Comparison of ENCODE assay signal across 8 cellular contexts in the genomic region with DNA sequence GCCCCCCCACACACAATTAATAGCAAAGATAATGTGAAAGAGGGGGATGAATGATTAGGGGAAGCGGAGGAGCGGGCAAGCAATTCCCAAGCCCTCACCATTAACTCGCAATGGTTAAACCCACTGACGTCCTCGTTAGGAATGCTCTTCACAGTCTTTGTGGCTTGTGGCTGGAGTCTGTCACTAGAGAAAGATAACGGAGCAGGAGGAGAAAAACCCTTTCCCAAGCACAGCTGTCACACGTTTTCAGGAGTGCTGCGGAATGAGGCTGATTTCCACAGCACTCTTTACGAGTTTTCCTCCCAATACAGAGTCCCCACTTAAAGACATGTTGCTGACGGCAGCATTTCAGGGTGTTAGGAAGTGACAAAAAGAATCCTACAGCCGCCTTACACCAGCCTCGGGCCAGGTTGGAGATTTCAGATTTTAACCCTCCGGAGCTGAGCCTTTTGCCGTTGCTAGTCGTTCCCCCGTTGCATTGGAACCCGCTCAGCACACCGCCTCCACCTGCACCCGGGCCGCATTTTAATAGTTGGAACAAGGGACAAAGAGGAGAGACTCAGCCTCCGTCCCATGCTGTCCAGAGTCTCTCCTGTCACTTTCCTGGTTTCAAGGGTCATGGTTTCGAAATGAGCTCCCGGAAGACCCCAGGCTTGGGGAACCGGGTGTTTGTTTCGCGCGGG.
A peak's percentile ranks its signal among the peaks of the same experiment; 100 is the strongest.
DNase-seq lines count a peak whose midpoint lies in the region; ATAC-seq and TF ChIP-seq lines count a peak whose summit lies in the region.

No MANE protein-coding gene starts in this region.

- CTCF ChIA-PET in HEK293 (lab: Yijun Ruan, JAX), result interaction anchor here (0.5 to 1.3 kb wide), 3 partner anchors 11 to 430 kb away, joined by 3 to 4 read pairs (median 3); no protein-coding TSS in a partner anchor

- H3K27ac ChIP-seq in HEK293 (ENCODE audit: extremely low read depth, low read depth, low read length) (peak overlapping the region; percentile 56; the same call in 1 of the 2 replicates), substantia nigra (ENCODE audit: low read depth, low read length, poor library complexity, severe bottlenecking) (peak overlapping the region; percentile 92)

- POLR2A ChIA-PET in HEK293 (lab: Yijun Ruan, JAX), result interaction anchor here (0.6 to 1.8 kb wide), 2 partner anchors 92 to 427 kb away, joined by 3 to 11 read pairs; partner anchors contain the start of gene GEMIN8

- TF ChIP-seq CTCF in AG10803 (conservative IDR thresholded peaks at IDR 0.05; ENCODE audit: low read length), result no peak
- no peak for TF ChIP-seq CTCF in HEK293 (tag by site-specific recombination; IDR thresholded peaks at IDR 0.05)
- TF ChIP-seq CTCF in astrocyte of the spinal cord (IDR thresholded peaks at IDR 0.05; ENCODE audit: low read depth, low read length), result no peak
- TF ChIP-seq CTCF in kidney epithelial cell (IDR thresholded peaks at IDR 0.05; ENCODE audit: insufficient read depth, low read length, poor library complexity, severe bottlenecking), result no peak

- H3K4me1 ChIP-seq in HEK293 (ENCODE audit: control insufficient read depth, insufficient read depth, low read length), result peaks cover 11% of the 10 kb centered on the region

- no peaks in the 10 kb centered on the region for H3K9me3 ChIP-seq in HEK293 (ENCODE audit: control insufficient read depth, insufficient read depth, low read depth, low read length)

- ATAC-seq in HG02981 (IDR thresholded peaks at IDR 0.05; ENCODE audit: unreplicated experiment), result no peak

- DNase-seq in AG10803 (ENCODE audit: low read depth), result peak; percentile 15
- peak; percentile 42 for DNase-seq in astrocyte of the spinal cord (ENCODE audit: low read depth, low spot score)
- DNase-seq in kidney epithelial cell (ENCODE audit: low read depth), result peak; percentile 5
- peak in 14 of 49 donors; percentile 2 to 60 (median 18) for DNase-seq in substantia nigra (lab: John Stamatoyannopoulos, UW)
- DNase-seq in activated effector memory CD4-positive, alpha-beta T cell treated with Interleukin-2 at 50 U/mL for 16 hours, result no peak
- no peak for DNase-seq in COLO829 (ENCODE audit: low spot score)

- H3K4me3 ChIP-seq in AG10803 (ENCODE audit: low read length), result peak overlapping the region; percentile 29
- peak overlapping the region; percentile 58 for H3K4me3 ChIP-seq in HEK293 (ENCODE audit: low read depth, low read length)
- peak overlapping the region; percentile 45 for H3K4me3 ChIP-seq in astrocyte of the spinal cord (ENCODE audit: low read depth, low read length)
- H3K4me3 ChIP-seq in kidney epithelial cell (ENCODE audit: low read depth, low read length), result peak overlapping the region; percentile 38

- H3K27me3 ChIP-seq in kidney epithelial cell (ENCODE audit: control insufficient read depth, insufficient read depth, low read length), result peaks cover 36% of the 10 kb centered on the region

- in situ Hi-C loops in astrocyte of the spinal cord (cut with HindIII; ENCODE audit: low sequenced_read_pairs), result no loop called here

- no peaks in the 10 kb centered on the region for H3K36me3 ChIP-seq in HEK293 (ENCODE audit: control insufficient read depth in 2 of 2, insufficient read depth in 1 of 2, low read length in 2 of 2)
- no peaks in the 10 kb centered on the region for H3K36me3 ChIP-seq in kidney epithelial cell (ENCODE audit: control insufficient read depth, insufficient read depth, low read length)

TF ChIP-seq in HEK293, 187 proteins besides CTCF, POLR2A, EP300 and RAD21 (continues in another document):
- TF ChIP-seq, protein P1, sequence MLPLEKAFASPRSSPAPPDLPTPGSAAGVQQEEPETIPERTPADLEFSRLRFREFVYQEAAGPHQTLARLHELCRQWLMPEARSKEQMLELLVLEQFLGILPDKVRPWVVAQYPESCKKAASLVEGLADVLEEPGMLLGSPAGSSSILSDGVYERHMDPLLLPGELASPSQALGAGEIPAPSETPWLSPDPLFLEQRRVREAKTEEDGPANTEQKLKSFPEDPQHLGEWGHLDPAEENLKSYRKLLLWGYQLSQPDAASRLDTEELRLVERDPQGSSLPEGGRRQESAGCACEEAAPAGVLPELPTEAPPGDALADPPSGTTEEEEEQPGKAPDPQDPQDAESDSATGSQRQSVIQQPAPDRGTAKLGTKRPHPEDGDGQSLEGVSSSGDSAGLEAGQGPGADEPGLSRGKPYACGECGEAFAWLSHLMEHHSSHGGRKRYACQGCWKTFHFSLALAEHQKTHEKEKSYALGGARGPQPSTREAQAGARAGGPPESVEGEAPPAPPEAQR (tag by site-specific recombination; IDR thresholded peaks at IDR 0.05), result no peak
- TF ChIP-seq ZNF426 (tag by site-specific recombination; IDR thresholded peaks at IDR 0.05), result no peak
- no peak for TF ChIP-seq HOXC10 (CRISPR knock-in tag; IDR thresholded peaks at IDR 0.05)
- peak; percentile 72; the same call in 1 of the 2 replicates for TF ChIP-seq ZBTB20 (tag by site-specific recombination; IDR thresholded peaks at IDR 0.05)
- no peak for TF ChIP-seq SP7 (tag by site-specific recombination; IDR thresholded peaks at IDR 0.05)
- TF ChIP-seq PRDM1 (tag by site-specific recombination; IDR thresholded peaks at IDR 0.05), result peak; percentile 67
- TF ChIP-seq, protein P2, sequence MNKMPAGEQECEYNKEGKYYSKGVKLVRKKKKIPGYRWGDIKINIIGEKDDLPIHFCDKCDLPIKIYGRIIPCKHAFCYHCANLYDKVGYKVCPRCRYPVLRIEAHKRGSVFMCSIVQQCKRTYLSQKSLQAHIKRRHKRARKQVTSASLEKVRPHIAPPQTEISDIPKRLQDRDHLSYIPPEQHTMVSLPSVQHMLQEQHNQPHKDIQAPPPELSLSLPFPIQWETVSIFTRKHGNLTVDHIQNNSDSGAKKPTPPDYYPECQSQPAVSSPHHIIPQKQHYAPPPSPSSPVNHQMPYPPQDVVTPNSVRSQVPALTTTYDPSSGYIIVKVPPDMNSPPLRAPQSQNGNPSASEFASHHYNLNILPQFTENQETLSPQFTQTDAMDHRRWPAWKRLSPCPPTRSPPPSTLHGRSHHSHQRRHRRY (tag by site-specific recombination; IDR thresholded peaks at IDR 0.05), result no peak
- no peak for TF ChIP-seq ZNF366 (tag by site-specific recombination; conservative IDR thresholded peaks at IDR 0.05)
- no peak for TF ChIP-seq ZNF184 (tag by site-specific recombination; IDR thresholded peaks at IDR 0.05)
- no peak for TF ChIP-seq ZNF433 (tag by site-specific recombination; IDR thresholded peaks at IDR 0.05; ENCODE audit: low read depth)
- TF ChIP-seq REPIN1 (tag by site-specific recombination; IDR thresholded peaks at IDR 0.05; ENCODE audit: low read depth), result no peak
- TF ChIP-seq ZNF701 (tag by site-specific recombination; IDR thresholded peaks at IDR 0.05), result no peak
- TF ChIP-seq ZNF423 (tag by site-specific recombination; IDR thresholded peaks at IDR 0.05), result no peak
- TF ChIP-seq ZNF335 (tag by site-specific recombination; conservative IDR thresholded peaks at IDR 0.05), result peak; percentile 27
- TF ChIP-seq ZXDB (tag by site-specific recombination; IDR thresholded peaks at IDR 0.05), result peak; percentile 30; the same call in 1 of the 2 replicates
- peak; percentile 75 for TF ChIP-seq ZNF600 (tag by site-specific recombination; IDR thresholded peaks at IDR 0.05)
- TF ChIP-seq ZNF843 (tag by site-specific recombination; IDR thresholded peaks at IDR 0.05), result no peak
- TF ChIP-seq, protein P3, sequence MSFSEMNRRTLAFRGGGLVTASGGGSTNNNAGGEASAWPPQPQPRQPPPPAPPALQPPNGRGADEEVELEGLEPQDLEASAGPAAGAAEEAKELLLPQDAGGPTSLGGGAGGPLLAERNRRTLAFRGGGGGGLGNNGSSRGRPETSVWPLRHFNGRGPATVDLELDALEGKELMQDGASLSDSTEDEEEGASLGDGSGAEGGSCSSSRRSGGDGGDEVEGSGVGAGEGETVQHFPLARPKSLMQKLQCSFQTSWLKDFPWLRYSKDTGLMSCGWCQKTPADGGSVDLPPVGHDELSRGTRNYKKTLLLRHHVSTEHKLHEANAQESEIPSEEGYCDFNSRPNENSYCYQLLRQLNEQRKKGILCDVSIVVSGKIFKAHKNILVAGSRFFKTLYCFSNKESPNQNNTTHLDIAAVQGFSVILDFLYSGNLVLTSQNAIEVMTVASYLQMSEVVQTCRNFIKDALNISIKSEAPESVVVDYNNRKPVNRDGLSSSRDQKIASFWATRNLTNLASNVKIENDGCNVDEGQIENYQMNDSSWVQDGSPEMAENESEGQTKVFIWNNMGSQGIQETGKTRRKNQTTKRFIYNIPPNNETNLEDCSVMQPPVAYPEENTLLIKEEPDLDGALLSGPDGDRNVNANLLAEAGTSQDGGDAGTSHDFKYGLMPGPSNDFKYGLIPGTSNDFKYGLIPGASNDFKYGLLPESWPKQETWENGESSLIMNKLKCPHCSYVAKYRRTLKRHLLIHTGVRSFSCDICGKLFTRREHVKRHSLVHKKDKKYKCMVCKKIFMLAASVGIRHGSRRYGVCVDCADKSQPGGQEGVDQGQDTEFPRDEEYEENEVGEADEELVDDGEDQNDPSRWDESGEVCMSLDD (tag by site-specific recombination; IDR thresholded peaks at IDR 0.05), result no peak

Comparison
In these comparisons a context has a peak if more than half of its experiments do, and no peak if none do; other contexts are left out.
1. DNase-seq: peak in AG10803 (single experiment), astrocyte of the spinal cord (single experiment) and kidney epithelial cell (single experiment); none in activated effector memory CD4-positive, alpha-beta T cell treated with Interleukin-2 at 50 U/mL for 16 hours (single experiment) and COLO829 (single experiment).
2. Peak in every context shown above with its lines, with median percentiles within 50 percentile points of each other: H3K4me3 ChIP-seq.